8 cellular contexts compared by ENCODE assay signal in genomic region chr1:160101037-160101716, GRCh38. TPM values are rescaled to one million over a fixed set of nuclear protein-coding genes. Genes with fewer than 3 reads are reported as not detected.
DNase-seq lines count a peak whose midpoint lies in the region; ATAC-seq and TF ChIP-seq lines count a peak whose summit lies in the region.

No MANE protein-coding gene starts in this region.

- peak overlapping the region; percentile 69 for H2AFZ ChIP-seq in Loucy (ENCODE audit: low read length)

- intact Hi-C loops in esophagus squamous epithelium (cut with DNase I) (loop anchor here (5.0 kb wide), 1 partner anchor 106 kb away; the partner anchor contains the start of gene PEA15), natural killer cell (cut with micrococcal nuclease) (loop anchor here (1.0 kb wide), 2 partner anchors 190 to 275 kb away; no protein-coding TSS in a partner anchor)

- H3K4me1 ChIP-seq in Loucy (ENCODE audit: insufficient read depth, low read length, poor library complexity, severe bottlenecking) (peaks cover 32% of the 10 kb centered on the region), esophagus squamous epithelium (peaks cover 20 to 69% (median 28%) of the 10 kb centered on the region in 3 donors)

- no peaks in the 10 kb centered on the region for H3K9me2 ChIP-seq in Loucy (replicated peaks; ENCODE audit: low read depth, low read length)

- ATAC-seq in natural killer cell (peak; percentile 29 to 31 (median 30)), GM21528 (IDR thresholded peaks at IDR 0.05; ENCODE audit: low FRiP score, unreplicated experiment) (no peak)

- no peaks in the 10 kb centered on the region for H3K9me3 Mint-ChIP-seq in natural killer cell

- H3K9ac ChIP-seq in Loucy (ENCODE audit: low read depth, low read length, poor library complexity, severe bottlenecking): no peak overlapping the region

- H4K20me1 ChIP-seq in Loucy (ENCODE audit: insufficient read depth, low read length, poor library complexity, severe bottlenecking): no peaks in the 10 kb centered on the region

- H3K36me3 ChIP-seq in Loucy (ENCODE audit: insufficient read depth, low read length) (no peaks in the 10 kb centered on the region), esophagus squamous epithelium (no peaks in the 10 kb centered on the region)

- WGBS in esophagus squamous epithelium, 2 donors: 24 to 27% methylated on average over 10 of the region's 13 CpGs

- DNase-seq in GM13976 (ENCODE audit: low spot score): peak; percentile 85
- peak; percentile 73 for DNase-seq in RPMI7951 (ENCODE audit: low read depth)
- DNase-seq in activated T-cell treated with anti-CD3 and anti-CD28 coated beads, Interleukin-2, amount 50 U/mL, for 48 hours: peak; percentile 80 to 84
- peak; percentile 23 for DNase-seq in esophagus squamous epithelium (lab: John Stamatoyannopoulos, UW)
- DNase-seq in natural killer cell: peak; percentile 51
- peak; percentile 65 to 86 (median 77) for DNase-seq in stimulated activated naive CD4-positive, alpha-beta T cell (lab: John Stamatoyannopoulos, UW)

- H3K27me3 ChIP-seq in Loucy (ENCODE audit: insufficient read depth, low read length, poor library complexity, severe bottlenecking) (no peaks in the 10 kb centered on the region), esophagus squamous epithelium (no peaks in the 10 kb centered on the region)

- in situ Hi-C loops in GM13976 (cut with MboI; ENCODE audit: low sequenced_read_pairs, unreplicated experiment): no loop called here

- H3K36me3 Mint-ChIP-seq in natural killer cell: no peaks in the 10 kb centered on the region

- H3K4me3 ChIP-seq in Loucy (ENCODE audit: low read length, poor library complexity, severe bottlenecking): no peak overlapping the region
- H3K4me3 ChIP-seq in esophagus squamous epithelium: peak overlapping the region in 1 of 4 donors; percentile 34

- no peaks in the 10 kb centered on the region for H3F3A ChIP-seq in Loucy (ENCODE audit: low read depth)

- H3K27ac ChIP-seq in esophagus squamous epithelium: peak overlapping the region; percentile 28 to 96 (median 86)

- H3K27ac Mint-ChIP-seq in natural killer cell: peak overlapping the region; percentile 47 to 89

- no peaks in the 10 kb centered on the region for H3K9me3 ChIP-seq in Loucy (ENCODE audit: insufficient read depth, low read depth, low read length)
- H3K9me3 ChIP-seq in esophagus squamous epithelium: no peaks in the 10 kb centered on the region

- peak overlapping the region; percentile 47 for H3K4me3 Mint-ChIP-seq in natural killer cell

- H3K4me2 ChIP-seq in Loucy (ENCODE audit: low read depth, low read length, poor library complexity, severe bottlenecking): peak overlapping the region; percentile 40

- no peak for TF ChIP-seq POLR2A in esophagus squamous epithelium (IDR thresholded peaks at IDR 0.05)

- peaks cover 0 to 2% of the 10 kb centered on the region in 2 donors for H3K27me3 Mint-ChIP-seq in natural killer cell (ENCODE audit: low read depth in 2 of 2)

- H3K79me2 ChIP-seq in Loucy (ENCODE audit: insufficient read depth, low read length): peaks cover 18% of the 10 kb centered on the region; the same call in 1 of the 2 replicates

- peaks cover 39 to 50% of the 10 kb centered on the region in 2 donors for H3K4me1 Mint-ChIP-seq in natural killer cell

- TF ChIP-seq CTCF in GM13976 (IDR thresholded peaks at IDR 0.05; ENCODE audit: borderline replicate concordance, control extremely low read depth, extremely low read depth, insufficient read depth, missing control alignments) (peak; percentile 85), Loucy (conservative IDR thresholded peaks at IDR 0.05; ENCODE audit: low read length) (peak; percentile 93), esophagus squamous epithelium (IDR thresholded peaks at IDR 0.05) (peak; percentile 85 to 97 (median 92)), natural killer cell (IDR thresholded peaks at IDR 0.05) (peak; percentile 71)

RNA-seq across cellular contexts. Expression of gene IGSF8, which starts 2.8 kb away (rescaled TPM):
- 7.9 and 10.7 TPM in 2 replicates for total RNA-seq in RPMI7951 (2014; rRNA removed; shearing (Covaris generic))
- 10 to 100 TPM; 17.0 to 19.6 (median 17.2) TPM for total RNA-seq in esophagus squamous epithelium
- total RNA-seq in natural killer cell: 10 to 100 TPM; 26.3 to 35.3 (median 32.1) TPM

RNA-seq across cellular contexts. Expression of gene ATP1A2, which starts 14.4 kb away (rescaled TPM):
- total RNA-seq in RPMI7951 (2014; rRNA removed; shearing (Covaris generic)): not detected in 2 replicates
- total RNA-seq in esophagus squamous epithelium (10 to 100 TPM in 1 of 4 donors, 1 to 10 TPM in 3; 2.2 to 32.6 (median 5.3) TPM), natural killer cell (not detected)

RNA-seq across cellular contexts. Expression of gene KCNJ9, which starts 19.8 kb away (rescaled TPM):
- not detected in 2 replicates for total RNA-seq in RPMI7951 (2014; rRNA removed; shearing (Covaris generic))
- total RNA-seq in esophagus squamous epithelium (not detected), natural killer cell (not detected)

RNA-seq across cellular contexts. Expression of gene KCNJ10, which starts 31.2 kb away (rescaled TPM):
- 0.10 and 0.12 TPM in 2 replicates for total RNA-seq in RPMI7951 (2014; rRNA removed; shearing (Covaris generic))
- under 1 TPM in 1 of 4 donors, not detected in 3; 0.59 TPM for total RNA-seq in esophagus squamous epithelium
- total RNA-seq in natural killer cell: not detected

RNA-seq across cellular contexts. Expression of gene ATP1A4, which starts 50.2 kb away (rescaled TPM):
- total RNA-seq in RPMI7951 (2014; rRNA removed; shearing (Covaris generic)): not detected in 2 replicates
- total RNA-seq in esophagus squamous epithelium: 1 to 10 TPM in 1 of 4 donors, under 1 TPM in 1, not detected in 2; 0.19 to 1.8 TPM
- total RNA-seq in natural killer cell: not detected

Comparison
In these comparisons a context has a peak if more than half of its experiments do, and no peak if none do; other contexts are left out.
1. DNase-seq: peak in every context shown above with its lines; median percentile 85 in GM13976; 82 in activated T-cell treated with anti-CD3 and anti-CD28 coated beads, Interleukin-2, amount 50 U/mL, for 48 hours; 77 in stimulated activated naive CD4-positive, alpha-beta T cell; 73 in RPMI7951; 51 in natural killer cell; 23 in esophagus squamous epithelium.